ENCODE assay signal across 20 cellular contexts in the genomic region with DNA sequence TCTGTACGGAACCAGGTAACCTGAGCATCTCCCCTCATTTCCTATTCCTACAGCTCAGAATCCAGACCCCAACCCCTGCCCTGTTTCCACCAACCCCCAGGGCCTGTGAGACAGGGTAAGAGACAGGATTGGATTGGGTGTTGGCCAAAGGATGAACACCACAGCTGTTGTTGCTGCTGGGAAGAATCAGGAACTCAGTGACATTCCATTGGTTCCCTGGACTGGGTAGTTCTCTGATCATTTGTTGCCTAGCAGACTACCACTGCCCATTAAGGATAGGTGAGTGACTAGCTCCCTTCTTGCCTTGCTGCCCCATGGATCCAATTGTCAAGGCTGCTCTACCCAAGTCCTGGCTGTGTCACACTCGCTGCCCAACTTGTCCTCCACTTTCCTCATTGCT. TPM values are rescaled to one million over a fixed set of nuclear protein-coding genes. Genes with fewer than 3 reads are reported as not detected.
DNase-seq lines count a peak whose midpoint lies in the region; ATAC-seq, FAIRE-seq and TF ChIP-seq lines count a peak whose summit lies in the region.
"Had no signal": no experiment of that assay in that cellular context is flagged by ENCODE, and none has a peak within 500 bp of the region (broad histone marks: within the 10 kb centered on the region; RNA-seq: fewer than 3 reads in every experiment).

No MANE protein-coding gene starts in this region.

- POLR2A ChIA-PET in A549 (lab: Yijun Ruan, JAX) (no interaction called here), GM12878 (lab: Charles Lee) (no interaction called here)

- H2AFZ ChIP-seq in GM12878 (ENCODE audit: control insufficient read depth, low read depth, low read length): no peak overlapping the region

- no peak overlapping the region for H3K4me3 Mint-ChIP-seq in HFFc6
- H3K4me3 Mint-ChIP-seq: activated CD4-positive, alpha-beta T cell treated with anti-CD3 and anti-CD28 coated beads, Interleukin-2, amount 10 ng/mL, durations not matched to agents 7 days and 5 days; CD8-positive, alpha-beta memory T cell; neural crest cell had no signal

- DNase-seq in A549 (ENCODE audit: low read depth in 1 of 2, low spot score in 1 of 2) (no peak), HFFc6 (peak; percentile 49), GM12878 (ENCODE audit: low read depth, low spot score) (no peak), iris pigment epithelial cell (ENCODE audit: low read depth) (peak; percentile 57), G401 (ENCODE audit: low spot score) (no peak), NCI-H2107 (lab: John Stamatoyannopoulos, UW) (no peak), NCI-H510A treated with DMSO at 0.1 percent for 48 hours (lab: John Stamatoyannopoulos, UW) (no peak)
- DNase-seq: activated CD4-positive, alpha-beta T cell treated with anti-CD3 and anti-CD28 coated beads, Interleukin-2, amount 10 ng/mL, durations not matched to agents 7 days and 5 days; activated T-cell treated with anti-CD3 and anti-CD28 coated beads for 4 hours; CD8-positive, alpha-beta memory T cell; foreskin fibroblast; Kasumi-1; midbrain; NCI-H1105; NCI-H2081 had no signal

- CTCF ChIA-PET in A549 (lab: Yijun Ruan, JAX) (interaction anchor here (1.6 to 7.5 kb wide), 6 partner anchors 9 to 254 kb away, joined by 5 to 54 read pairs (median 15); partner anchors contain the start of genes COPA and NCSTN), GM12878 (lab: Yijun Ruan, JAX) (interaction anchor here (1.1 to 7.0 kb wide), 6 partner anchors 20 to 307 kb away, joined by 3 to 98 read pairs (median 3); no protein-coding TSS in a partner anchor)

- peaks cover 33% of the 10 kb centered on the region for H3K36me3 Mint-ChIP-seq in HFFc6 (ENCODE audit: low read depth)

- H4K20me1 ChIP-seq in GM12878 (ENCODE audit: control insufficient read depth, insufficient read depth): no peaks in the 10 kb centered on the region

- peaks cover 7% of the 10 kb centered on the region; the same call in 1 of the 2 replicates for H3K4me1 Mint-ChIP-seq in HFFc6 (ENCODE audit: low read depth)
- H3K4me1 Mint-ChIP-seq: CD8-positive, alpha-beta memory T cell; neural crest cell had no signal

- RAD21 ChIA-PET in GM12878 (lab: Charles Lee; ENCODE audit: unreplicated experiment): interaction anchor here (1.6 to 2.3 kb wide), 3 partner anchors 23 to 160 kb away, joined by 3 to 8 read pairs (median 4); no protein-coding TSS in a partner anchor

- 87% methylated on average over 2 of the region's 2 CpGs for WGBS in A549 (ENCODE audit: missing lambda C conversion rate)
- 98% methylated on average over 2 of the region's 2 CpGs for WGBS in GM12878 (ENCODE audit: insufficient coverage, insufficient replicate concordance, low lambda C conversion rate, missing lambda C conversion rate)

- H3K27ac Mint-ChIP-seq in HFFc6: no peak overlapping the region
- H3K27ac Mint-ChIP-seq: activated CD4-positive, alpha-beta T cell treated with anti-CD3 and anti-CD28 coated beads, Interleukin-2, amount 10 ng/mL, durations not matched to agents 7 days and 5 days had no signal

- peaks cover under 1% of the 10 kb centered on the region; the same call in 1 of the 2 replicates for H3K79me2 ChIP-seq in GM12878 (ENCODE audit: control insufficient read depth, insufficient read depth, low read length)

- no peak overlapping the region for H3K9ac ChIP-seq in GM12878 (ENCODE audit: control insufficient read depth, insufficient read depth, low read length)

- BruUV-seq in GM12878 (replicated peaks; lab: Mats Ljungman, UMichigan): no TSS peak

- TF ChIP-seq EP300 in A549 (IDR thresholded peaks at IDR 0.05): no peak
- no peak for TF ChIP-seq EP300 in GM12878 (IDR thresholded peaks at IDR 0.05; ENCODE audit: borderline replicate concordance in 1 of 2, control insufficient read depth in 1 of 2, low read depth in 2 of 2, low read length in 2 of 2)

- no peaks in the 10 kb centered on the region for H3K27me3 ChIP-seq in GM12878 (replicated peaks in 1 of 2; ENCODE audit: control insufficient read depth in 2 of 2, insufficient read depth in 2 of 2, low read length in 1 of 2)

- peaks cover 46 to 59% of the 10 kb centered on the region in 2 experiments for H3K36me3 ChIP-seq in GM12878 (ENCODE audit: control insufficient read depth in 2 of 2, insufficient read depth in 2 of 2, low read length in 1 of 2)

- TF ChIP-seq RAD21 in A549 (conservative IDR thresholded peaks at IDR 0.05 in 1 of 2, IDR thresholded peaks at IDR 0.05 in 1 of 2) (no peak), GM12878 (IDR thresholded peaks at IDR 0.05; ENCODE audit: insufficient read depth, low read depth, low read length) (no peak)

- H3K4me2 ChIP-seq in A549 (no peak overlapping the region), GM12878 (ENCODE audit: control insufficient read depth, insufficient read depth) (no peak overlapping the region)

- SMC1A ChIA-PET in GM12878 (lab: Charles Lee; ENCODE audit: uncharacterized antibody, unreplicated experiment): interaction anchor here (3.1 to 3.3 kb wide), 2 partner anchors 23 to 254 kb away, joined by 10 to 16 read pairs; no protein-coding TSS in a partner anchor

- no peaks in the 10 kb centered on the region for H3K9me3 Mint-ChIP-seq in HFFc6
- H3K9me3 Mint-ChIP-seq: activated CD4-positive, alpha-beta T cell treated with anti-CD3 and anti-CD28 coated beads, Interleukin-2, amount 10 ng/mL, durations not matched to agents 7 days and 5 days; CD8-positive, alpha-beta memory T cell; neural crest cell had no signal

- H3K4me3 ChIP-seq in A549 (no peak overlapping the region), GM12878 (no peak overlapping the region)

- TF ChIP-seq CTCF in A549 (IDR thresholded peaks at IDR 0.05) (no peak), HFFc6 (IDR thresholded peaks at IDR 0.05) (no peak), GM12878 (IDR thresholded peaks at IDR 0.05 in 2 of 3, conservative IDR thresholded peaks at IDR 0.05 in 1 of 3; ENCODE audit: control insufficient read depth in 2 of 3, extremely low read depth in 1 of 3, insufficient read depth in 1 of 3, low read depth in 3 of 3, low read length in 3 of 3) (no peak)

- H3K27ac ChIP-seq in A549 (no peak overlapping the region), GM12878 (ENCODE audit: control insufficient read depth, insufficient read depth) (no peak overlapping the region)

- peak; percentile 48 to 61; a peak in 4 of 6 replicates for ATAC-seq in A549
- no peak for ATAC-seq in GM12878
- no peak for ATAC-seq in HG02885 (IDR thresholded peaks at IDR 0.05; ENCODE audit: poor library complexity, unreplicated experiment)

- H3K27me3 Mint-ChIP-seq in HFFc6 (ENCODE audit: insufficient read depth): no peaks in the 10 kb centered on the region
- H3K27me3 Mint-ChIP-seq: activated CD4-positive, alpha-beta T cell treated with anti-CD3 and anti-CD28 coated beads, Interleukin-2, amount 10 ng/mL, durations not matched to agents 7 days and 5 days; CD8-positive, alpha-beta memory T cell had no signal

- TF ChIP-seq POLR2A in A549 (IDR thresholded peaks at IDR 0.05; ENCODE audit: low read length) (no peak), GM12878 (IDR thresholded peaks at IDR 0.05; ENCODE audit: low read depth, low read length) (no peak)

- in situ Hi-C loops in GM12878 (cut with MboI) (no loop called here), G401 (cut with HindIII; ENCODE audit: low sequenced_read_pairs) (loop anchor here (5.0 kb wide), 1 partner anchor 44 kb away; no protein-coding TSS in a partner anchor)

- H3K9me3 ChIP-seq in A549: no peaks in the 10 kb centered on the region
- no peaks in the 10 kb centered on the region for H3K9me3 ChIP-seq in GM12878 (replicated peaks; ENCODE audit: control insufficient read depth, insufficient read depth, low read length)

- intact Hi-C loops in GM12878 (cut with micrococcal nuclease; ENCODE audit: unreplicated experiment): no loop called here

- FAIRE-seq in A549 (lab: Jason Lieb, UNC) (no peak), GM12878 (lab: Jason Lieb, UNC) (no peak)
- FAIRE-seq: GM18507 had no signal

- H3K4me1 ChIP-seq in A549 (no peaks in the 10 kb centered on the region), GM12878 (ENCODE audit: control insufficient read depth, insufficient read depth, low read length) (no peaks in the 10 kb centered on the region)

RNA-seq across cellular contexts. Expression of gene NCSTN, which starts 10.0 kb away (rescaled TPM):
- polyA plus RNA-seq in A549 (2011; rRNA removed) (90.4 and 91.6 TPM in 2 replicates), A549 (2017; fragmentation: RNase III; extraction: RNeasy Plus Mini Kit Qiagen cat#74134 plus additional on column Dnase treatment) (40.5 to 44.6 TPM (median 41.6 TPM) in 3 replicates), GM12878 (2011; rRNA removed) (45.9 and 88.2 TPM in 2 replicates), GM12878 (2014; fragmentation: Illumina TruSeq; extraction: Trizol) (81.5 and 92.9 TPM in 2 replicates), GM12878 (2014; fragmentation: Nextera tagmentation; extraction: Ambion mirVana) (10 to 100 TPM; 33.3 to 41.6 TPM), GM12878 (2014; rRNA removed) (57.0 and 58.0 TPM in 2 replicates), GM12878 (2016; fragmentation: Nextera tagmentation; extraction: Ambion mirVana) (10 to 100 TPM; 63.7 to 66.5 TPM)
- 53.6 and 63.9 TPM in 2 replicates for polyA plus RNA-seq in A549 (2012; cell fraction: cytosol; rRNA removed)
- polyA plus RNA-seq in A549 (2012; cell fraction: nucleus; rRNA removed): 111 and 121 TPM in 2 replicates
- polyA minus RNA-seq in A549 (2011; rRNA and poly(A)+ RNA removed): 73.7 and 84.8 TPM in 2 replicates
- total RNA-seq in HFFc6 (2021; fragmentation: NEBNext Ultra II Directional; extraction: Animal tissue kit (Norgen Biotek cat#: 25700)): 100 to 1,000 TPM; 133 to 154 (median 145) TPM
- total RNA-seq in GM12878 (2013; cell fraction: nucleolus; rRNA removed): 108 and 122 TPM in 2 replicates
- total RNA-seq in GM12878 (2014; rRNA removed) (34.0 and 34.1 TPM in 2 replicates), GM12878 (2014; rRNA removed; fragmentation: Illumina TruSeq; extraction: Trizol) (34.5 and 36.6 TPM in 2 replicates), GM12878 (2021) (62.5 and 68.3 TPM in 2 replicates)
- polyA plus RNA-seq in GM12878 (2011; ENCODE audit: low read depth): 37.4 TPM
- polyA plus RNA-seq in GM12878 (2011; cell fraction: cytosol; rRNA removed): 81.8 and 98.9 TPM in 2 replicates
- 161 and 187 TPM in 2 replicates for polyA plus RNA-seq in GM12878 (2011; cell fraction: nucleus; rRNA removed)
- polyA plus RNA-seq in GM12878 (2012): 51.6 and 56.7 TPM in 2 replicates
- 101 and 113 TPM in 2 replicates for polyA minus RNA-seq in GM12878 (2011; rRNA and poly(A)+ RNA removed)
- polyA minus RNA-seq in GM12878 (2011; cell fraction: cytosol; rRNA and poly(A)+ RNA removed): 29.8 and 34.2 TPM in 2 replicates
- 69.2 and 76.1 TPM in 2 replicates for polyA minus RNA-seq in GM12878 (2011; cell fraction: nucleus; rRNA and poly(A)+ RNA removed)
- 35.2 and 47.6 TPM in 2 replicates for total RNA-seq in G401 (2014; rRNA removed; shearing (Covaris generic))

RNA-seq across cellular contexts. Expression of gene COPA, which starts 10.2 kb away (rescaled TPM):
- polyA plus RNA-seq in A549 (2011; rRNA removed) (149 and 188 TPM in 2 replicates), A549 (2017; fragmentation: RNase III; extraction: RNeasy Plus Mini Kit Qiagen cat#74134 plus additional on column Dnase treatment) (80.3 to 83.5 TPM (median 82.5 TPM) in 3 replicates), GM12878 (2011; rRNA removed) (168 and 180 TPM in 2 replicates), GM12878 (2014; fragmentation: Illumina TruSeq; extraction: Trizol) (142 and 184 TPM in 2 replicates), GM12878 (2014; fragmentation: Nextera tagmentation; extraction: Ambion mirVana) (10 to 100 TPM; 53.7 to 70.6 TPM), GM12878 (2014; rRNA removed) (93.8 and 108 TPM in 2 replicates), GM12878 (2016; fragmentation: Nextera tagmentation; extraction: Ambion mirVana) (100 to 1,000 TPM; 163 to 169 TPM)
- 54.1 and 67.7 TPM in 2 replicates for polyA plus RNA-seq in A549 (2012; cell fraction: cytosol; rRNA removed)
- polyA plus RNA-seq in A549 (2012; cell fraction: nucleus; rRNA removed): 49.6 and 65.0 TPM in 2 replicates
- polyA minus RNA-seq in A549 (2011; rRNA and poly(A)+ RNA removed): 191 and 211 TPM in 2 replicates
- 100 to 1,000 TPM; 218 to 257 (median 249) TPM for total RNA-seq in HFFc6 (2021; fragmentation: NEBNext Ultra II Directional; extraction: Animal tissue kit (Norgen Biotek cat#: 25700))
- 126 and 149 TPM in 2 replicates for total RNA-seq in GM12878 (2013; cell fraction: nucleolus; rRNA removed)
- total RNA-seq in GM12878 (2014; rRNA removed) (125 and 127 TPM in 2 replicates), GM12878 (2014; rRNA removed; fragmentation: Illumina TruSeq; extraction: Trizol) (91.6 and 98.3 TPM in 2 replicates), GM12878 (2021) (119 and 125 TPM in 2 replicates)
- 118 TPM for polyA plus RNA-seq in GM12878 (2011; ENCODE audit: low read depth)
- polyA plus RNA-seq in GM12878 (2011; cell fraction: cytosol; rRNA removed): 158 and 160 TPM in 2 replicates
- polyA plus RNA-seq in GM12878 (2011; cell fraction: nucleus; rRNA removed): 91.3 and 92.3 TPM in 2 replicates
- 108 and 110 TPM in 2 replicates for polyA plus RNA-seq in GM12878 (2012)
- 281 and 355 TPM in 2 replicates for polyA minus RNA-seq in GM12878 (2011; rRNA and poly(A)+ RNA removed)
- polyA minus RNA-seq in GM12878 (2011; cell fraction: cytosol; rRNA and poly(A)+ RNA removed): 82.9 and 103 TPM in 2 replicates
- 63.6 and 72.9 TPM in 2 replicates for polyA minus RNA-seq in GM12878 (2011; cell fraction: nucleus; rRNA and poly(A)+ RNA removed)
- total RNA-seq in G401 (2014; rRNA removed; shearing (Covaris generic)): 73.2 and 73.6 TPM in 2 replicates

RNA-seq across cellular contexts. Expression of gene NHLH1, which starts 13.6 kb away (rescaled TPM):
- polyA plus RNA-seq in A549 (2011; rRNA removed) (0.63 and 0.67 TPM in 2 replicates), A549 (2017; fragmentation: RNase III; extraction: RNeasy Plus Mini Kit Qiagen cat#74134 plus additional on column Dnase treatment) (0.29 to 0.49 TPM (median 0.34 TPM) in 3 replicates), GM12878 (2011; rRNA removed) (0.12 and 0.22 TPM in 2 replicates), GM12878 (2014; fragmentation: Illumina TruSeq; extraction: Trizol) (0.76 and 0.98 TPM in 2 replicates), GM12878 (2014; fragmentation: Nextera tagmentation; extraction: Ambion mirVana) (under 1 TPM; 0.27 to 0.43 TPM), GM12878 (2014; rRNA removed) (0.76 and 1.2 TPM in 2 replicates), GM12878 (2016; fragmentation: Nextera tagmentation; extraction: Ambion mirVana) (under 1 TPM; 0.23 to 0.56 TPM)
- polyA plus RNA-seq in A549 (2012; cell fraction: cytosol; rRNA removed): 0.37 and 0.38 TPM in 2 replicates
- polyA plus RNA-seq in A549 (2012; cell fraction: nucleus; rRNA removed): 1.6 and 2.1 TPM in 2 replicates
- polyA minus RNA-seq in A549 (2011; rRNA and poly(A)+ RNA removed): 0.21 and 0.58 TPM in 2 replicates
- under 1 TPM in 3 of 6 experiments, not detected in 3; 0.11 to 0.17 (median 0.11) TPM for total RNA-seq in HFFc6 (2021; fragmentation: NEBNext Ultra II Directional; extraction: Animal tissue kit (Norgen Biotek cat#: 25700))
- total RNA-seq in GM12878 (2013; cell fraction: nucleolus; rRNA removed): 0.19 TPM in 1 of 2 replicates, not detected in the other
- total RNA-seq in GM12878 (2014; rRNA removed) (0.11 TPM in 1 of 2 replicates, not detected in the other), GM12878 (2014; rRNA removed; fragmentation: Illumina TruSeq; extraction: Trizol) (0.40 and 0.46 TPM in 2 replicates), GM12878 (2021) (0.80 and 0.85 TPM in 2 replicates)
- polyA plus RNA-seq in GM12878 (2011; ENCODE audit: low read depth): 0.75 TPM
- 0.20 and 0.22 TPM in 2 replicates for polyA plus RNA-seq in GM12878 (2011; cell fraction: cytosol; rRNA removed)
- polyA plus RNA-seq in GM12878 (2011; cell fraction: nucleus; rRNA removed): 0.80 and 1.2 TPM in 2 replicates
- 1.3 TPM in 2 replicates for polyA plus RNA-seq in GM12878 (2012)
- 0.15 TPM in 1 of 2 replicates, not detected in the other for polyA minus RNA-seq in GM12878 (2011; rRNA and poly(A)+ RNA removed)
- not detected in 2 replicates for polyA minus RNA-seq in GM12878 (2011; cell fraction: cytosol; rRNA and poly(A)+ RNA removed)
- polyA minus RNA-seq in GM12878 (2011; cell fraction: nucleus; rRNA and poly(A)+ RNA removed): 0.24 and 0.67 TPM in 2 replicates
- total RNA-seq in G401 (2014; rRNA removed; shearing (Covaris generic)): not detected in 2 replicates
- polyA plus RNA-seq: aorta; CD8-positive, alpha-beta memory T cell had no signal

RNA-seq across cellular contexts. Expression of gene VANGL2, which starts 47.1 kb away (rescaled TPM):
- 3.9 and 4.5 TPM in 2 replicates for polyA plus RNA-seq in A549 (2011; rRNA removed)
- 1.5 and 2.1 TPM in 2 replicates for polyA plus RNA-seq in A549 (2012; cell fraction: cytosol; rRNA removed)
- polyA plus RNA-seq in A549 (2012; cell fraction: nucleus; rRNA removed): 3.7 and 4.6 TPM in 2 replicates
- polyA plus RNA-seq in A549 (2017; fragmentation: RNase III; extraction: RNeasy Plus Mini Kit Qiagen cat#74134 plus additional on column Dnase treatment): 2.9 to 4.2 TPM (median 4.1 TPM) in 3 replicates
- 3.3 TPM in 2 replicates for polyA minus RNA-seq in A549 (2011; rRNA and poly(A)+ RNA removed)
- total RNA-seq in HFFc6 (2021; fragmentation: NEBNext Ultra II Directional; extraction: Animal tissue kit (Norgen Biotek cat#: 25700)): not detected
- total RNA-seq in GM12878 (2013; cell fraction: nucleolus; rRNA removed): 4.9 and 5.3 TPM in 2 replicates
- total RNA-seq in GM12878 (2014; rRNA removed): 0.11 and 0.23 TPM in 2 replicates
- 0.27 and 0.28 TPM in 2 replicates for total RNA-seq in GM12878 (2014; rRNA removed; fragmentation: Illumina TruSeq; extraction: Trizol)
- total RNA-seq in GM12878 (2021): 1.1 and 1.2 TPM in 2 replicates
- polyA plus RNA-seq in GM12878 (2011; ENCODE audit: low read depth): 0.43 TPM
- polyA plus RNA-seq in GM12878 (2011; rRNA removed): 3.0 and 5.0 TPM in 2 replicates
- polyA plus RNA-seq in GM12878 (2011; cell fraction: cytosol; rRNA removed): 4.7 and 5.1 TPM in 2 replicates
- 10.0 and 10.7 TPM in 2 replicates for polyA plus RNA-seq in GM12878 (2011; cell fraction: nucleus; rRNA removed)
- polyA plus RNA-seq in GM12878 (2012): 0.58 and 0.70 TPM in 2 replicates
- polyA plus RNA-seq in GM12878 (2014; fragmentation: Illumina TruSeq; extraction: Trizol): 0.79 and 1.0 TPM in 2 replicates
- polyA plus RNA-seq in GM12878 (2014; fragmentation: Nextera tagmentation; extraction: Ambion mirVana): under 1 TPM; 0.10 to 0.13 TPM
- 1.2 and 5.0 TPM in 2 replicates for polyA plus RNA-seq in GM12878 (2014; rRNA removed)
- polyA plus RNA-seq in GM12878 (2016; fragmentation: Nextera tagmentation; extraction: Ambion mirVana): under 1 TPM; 0.16 to 0.28 TPM
- 3.1 and 4.1 TPM in 2 replicates for polyA minus RNA-seq in GM12878 (2011; rRNA and poly(A)+ RNA removed)
- polyA minus RNA-seq in GM12878 (2011; cell fraction: cytosol; rRNA and poly(A)+ RNA removed): 1.2 and 2.6 TPM in 2 replicates
- 0.73 and 1.4 TPM in 2 replicates for polyA minus RNA-seq in GM12878 (2011; cell fraction: nucleus; rRNA and poly(A)+ RNA removed)
- 1.0 and 3.0 TPM in 2 replicates for total RNA-seq in G401 (2014; rRNA removed; shearing (Covaris generic))
- total RNA-seq: pulmonary artery endothelial cell had no signal
- polyA plus RNA-seq: CD8-positive, alpha-beta memory T cell had no signal

Comparison
In these comparisons a context has a peak if more than half of its experiments do, and no peak if none do; other contexts are left out.
1. ATAC-seq: peak in A549 (2 of 2); none in GM12878 (single experiment) and HG02885 (single experiment).
2. DNase-seq: peak in HFFc6 (single experiment) and iris pigment epithelial cell (single experiment); none in A549 (0 of 2), GM12878 (single experiment), G401 (single experiment), NCI-H2107 (single experiment) and NCI-H510A treated with DMSO at 0.1 percent for 48 hours (single experiment).
3. Of the 24 proteins assayed by ChIP-seq in both GM12878 and A549: peak only in GM12878: none; only in A549: none; in both: RFX5; in neither: 23.